In the genomic region with DNA sequence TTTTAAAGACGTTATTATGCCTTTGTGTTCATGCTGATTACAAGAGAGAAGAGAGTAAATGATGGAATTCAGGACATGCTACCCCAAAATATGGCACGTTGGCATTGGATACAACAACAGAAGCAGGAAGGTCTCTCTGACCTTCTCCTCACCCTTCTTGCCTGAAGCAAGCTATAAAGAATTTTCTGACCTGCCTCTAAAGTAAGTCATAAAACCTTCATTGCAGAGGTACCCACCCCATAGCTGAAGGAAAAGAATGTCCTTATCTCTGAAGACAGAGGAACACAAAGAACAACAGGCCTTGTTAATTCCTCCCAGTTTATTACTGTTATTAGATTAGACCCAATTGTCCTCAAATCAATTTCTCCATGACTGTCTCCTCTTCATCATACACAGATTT, we compare ENCODE assay signal across 18 cellular contexts.
"Had no signal": no experiment of that assay in that cellular context is flagged by ENCODE, and none has a peak within 500 bp of the region (broad histone marks: within the 10 kb centered on the region; RNA-seq: fewer than 3 reads in every experiment).

No MANE protein-coding gene starts in this region.

- H3K4me3 ChIP-seq: esophagus squamous epithelium, gastroesophageal sphincter, right atrium auricular region, smooth muscle cell, tibial artery had no signal

- H3K27ac ChIP-seq: esophagus squamous epithelium, gastroesophageal sphincter, right atrium auricular region, tibial artery had no signal

- H3K4me1 ChIP-seq: esophagus squamous epithelium, gastroesophageal sphincter, right atrium auricular region, tibial artery had no signal

- DNase-seq: effector memory CD8-positive, alpha-beta T cell; esophagus squamous epithelium; foreskin fibroblast; glutamatergic neuron; immature natural killer cell; kidney; left cardiac atrium; natural killer cell; posterior cingulate gyrus; stimulated activated CD4-positive, alpha-beta T cell treated with anti-CD3 and anti-CD28 coated beads, Interleukin-2, amount 100 ng/mL, for 48 hours; tibial artery had no signal

- H3K9me3 Mint-ChIP-seq: natural killer cell had no signal

- H3K4me1 Mint-ChIP-seq: neural crest cell had no signal

- FAIRE-seq: kidney had no signal

- H3K27ac Mint-ChIP-seq: dendritic cell treated with granulocyte-macrophage colony-stimulating factor and Interleukin-4, amounts not matched to agents 40 ng/mL and 50 ng/mL, for 4 days; effector memory CD8-positive, alpha-beta T cell; natural killer cell; stimulated activated naive CD8-positive, alpha-beta T cell treated with anti-CD3 and anti-CD28 coated beads, Interleukin-15, Interleukin-2, amounts not matched to agents 100 ng/mL and 50 ng/mL, for 24 hours had no signal

- ATAC-seq: effector memory CD8-positive, alpha-beta T cell; gastroesophageal sphincter; left cardiac atrium; natural killer cell; stimulated activated effector memory CD8-positive, alpha-beta T cell treated with anti-CD3 and anti-CD28 coated beads, Interleukin-12 subunit alpha, Interleukin-12 subunit beta, amount 100 ng/mL, for 72 hours had no signal

- H3K27me3 Mint-ChIP-seq: dendritic cell treated with granulocyte-macrophage colony-stimulating factor and Interleukin-4, amounts not matched to agents 40 ng/mL and 50 ng/mL, for 4 days; effector memory CD8-positive, alpha-beta T cell; stimulated activated naive CD8-positive, alpha-beta T cell treated with anti-CD3 and anti-CD28 coated beads, Interleukin-15, Interleukin-2, amounts not matched to agents 100 ng/mL and 50 ng/mL, for 24 hours had no signal

- H3K27me3 ChIP-seq: esophagus squamous epithelium, gastroesophageal sphincter, right atrium auricular region, tibial artery had no signal

- H3K36me3 Mint-ChIP-seq: stimulated activated effector memory CD8-positive, alpha-beta T cell treated with anti-CD3 and anti-CD28 coated beads, Interleukin-12 subunit alpha, Interleukin-12 subunit beta, amount 100 ng/mL, for 72 hours had no signal

- H3K4me3 Mint-ChIP-seq: dendritic cell treated with granulocyte-macrophage colony-stimulating factor and Interleukin-4, amounts not matched to agents 40 ng/mL and 50 ng/mL, for 4 days; effector memory CD8-positive, alpha-beta T cell; immature natural killer cell; natural killer cell; neural crest cell; stimulated activated effector memory CD8-positive, alpha-beta T cell treated with anti-CD3 and anti-CD28 coated beads, Interleukin-12 subunit alpha, Interleukin-12 subunit beta, amount 100 ng/mL, for 72 hours; stimulated activated naive CD8-positive, alpha-beta T cell treated with anti-CD3 and anti-CD28 coated beads, Interleukin-15, Interleukin-2, amounts not matched to agents 100 ng/mL and 50 ng/mL, for 24 hours had no signal
